8 cellular contexts compared by ENCODE assay signal in genomic region chr5:100535060-100536005, GRCh38. TPM values are rescaled to one million over a fixed set of nuclear protein-coding genes. Genes with fewer than 3 reads are reported as not detected.
DNase-seq lines count a peak whose midpoint lies in the region; ATAC-seq and TF ChIP-seq lines count a peak whose summit lies in the region.

TSS of gene FAM174A (plus strand) at chr5:100535374. CDS start at chr5:100535531, 157 bp downstream.

- peaks cover 35% of the 10 kb centered on the region for H3K4me1 Mint-ChIP-seq in activated T-cell treated with anti-CD3 and anti-CD28 coated beads, Interleukin-2, amount 50 U/mL, for 72 hours (ENCODE audit: low read depth)

- intact Hi-C loops in esophagus muscularis mucosa (cut with DNase I) = no loop called here

- peaks cover 14 to 45% (median 37%) of the 10 kb centered on the region in 4 donors for H3K4me1 ChIP-seq in esophagus muscularis mucosa

- H3K4me3 Mint-ChIP-seq in activated T-cell treated with anti-CD3 and anti-CD28 coated beads, Interleukin-2, amount 50 U/mL, for 72 hours = peak within 1 kb of the TSS; percentile 97 to 99

- H3K9me3 ChIP-seq in esophagus muscularis mucosa = peaks cover 0 to 15% (median 5%) of the 10 kb centered on the region in 4 donors

- H3K36me3 ChIP-seq in esophagus muscularis mucosa = no peaks in the 10 kb centered on the region

- no peak for TF ChIP-seq POLR2A in esophagus muscularis mucosa (IDR thresholded peaks at IDR 0.05; ENCODE audit: low read depth)

- no peak for TF ChIP-seq CTCF in esophagus muscularis mucosa (IDR thresholded peaks at IDR 0.05)

- H3K4me3 ChIP-seq in esophagus muscularis mucosa = peak within 1 kb of the TSS; percentile 80 to 89 (median 84)

- DNase-seq in DMS153 treated with DMSO at 0.1 percent for 48 hours (lab: John Stamatoyannopoulos, UW; ENCODE audit: unreplicated experiment) = peak; percentile 63
- peak; percentile 95 for DNase-seq in KBM-7
- peak; percentile 94 for DNase-seq in activated T-cell treated with anti-CD3 and anti-CD28 coated beads, Interleukin-2, amount 50 U/mL, for 72 hours
- peak; percentile 98 for DNase-seq in esophagus muscularis mucosa (ENCODE audit: extremely low spot score)
- peak; percentile 99 for DNase-seq in myocyte (ENCODE audit: low read depth)
- DNase-seq in stimulated activated CD8-positive, alpha-beta memory T cell treated with anti-CD3 and anti-CD28 coated beads, Interleukin-7, amount 100 ng/mL, for 48 hours (ENCODE audit: extremely low read depth in 1 of 2, low read depth in 1 of 2) = peak; percentile 74 to 89

- peaks cover 12 to 13% of the 10 kb centered on the region in 2 donors for H3K9me3 Mint-ChIP-seq in activated T-cell treated with anti-CD3 and anti-CD28 coated beads, Interleukin-2, amount 50 U/mL, for 72 hours

- H3K36me3 Mint-ChIP-seq in activated T-cell treated with anti-CD3 and anti-CD28 coated beads, Interleukin-2, amount 50 U/mL, for 72 hours (ENCODE audit: insufficient read depth in 2 of 2) = peaks cover 12 to 20% of the 10 kb centered on the region in 2 donors

- H3K27me3 ChIP-seq in esophagus muscularis mucosa = no peaks in the 10 kb centered on the region

- H3K27ac ChIP-seq in esophagus muscularis mucosa (replicated peaks in 1 of 4) = peak within 1 kb of the TSS; percentile 86 to 93 (median 91)

- TF ChIP-seq EP300 in esophagus muscularis mucosa (IDR thresholded peaks at IDR 0.05) = peak; percentile 6

- ATAC-seq in GM21717 (IDR thresholded peaks at IDR 0.05; ENCODE audit: unreplicated experiment) = peak; percentile 98
- peak; percentile 97 to 98 for ATAC-seq in activated T-cell treated with anti-CD3 and anti-CD28 coated beads, Interleukin-2, amount 50 U/mL, for 72 hours (replicated peaks in 1 of 2)

- peak within 1 kb of the TSS; percentile 92 for H3K27ac Mint-ChIP-seq in activated T-cell treated with anti-CD3 and anti-CD28 coated beads, Interleukin-2, amount 50 U/mL, for 72 hours

- in situ Hi-C loops in KBM-7 (cut with MboI; ENCODE audit: low pct_unique_long_range_greater_than_20kb, low sequenced_read_pairs) = no loop called here

- H3K27me3 Mint-ChIP-seq in activated T-cell treated with anti-CD3 and anti-CD28 coated beads, Interleukin-2, amount 50 U/mL, for 72 hours (ENCODE audit: low read depth) = no peaks in the 10 kb centered on the region

- under 1% methylated on average over 18 of the region's 62 CpGs for WGBS in esophagus muscularis mucosa

TF ChIP-seq in PFSK-1, 5 proteins besides CTCF, POLR2A, EP300 and RAD21:
- TF ChIP-seq FOXP2 (optimal IDR thresholded peaks at IDR 0.05; ENCODE audit: borderline replicate concordance, extremely low read depth, extremely low read length, insufficient read depth) = peak; percentile 41
- TF ChIP-seq TAF1 (IDR thresholded peaks at IDR 0.05; ENCODE audit: borderline replicate concordance, insufficient read depth, low read length) = peak; percentile 82; the same call in 1 of the 2 replicates
- TF ChIP-seq SIN3A (IDR thresholded peaks at IDR 0.05; ENCODE audit: borderline replicate concordance, insufficient read depth, low read length) = peak; percentile 42; the same call in 1 of the 2 replicates
- no peak for TF ChIP-seq REST (IDR thresholded peaks at IDR 0.05; ENCODE audit: insufficient read depth in 1 of 2, low read depth in 2 of 2, low read length in 2 of 2)
- peak; percentile 86 for TF ChIP-seq POLR2AphosphoS5 (IDR thresholded peaks at IDR 0.05; ENCODE audit: low read depth, low read length)
TF ChIP-seq in PFSK-1: peak in this region for 4.

RNA-seq across cellular contexts. Expression of gene FAM174A, which starts in this region (rescaled TPM):
- 21.8 TPM for polyA plus RNA-seq in PFSK-1 (2012; ENCODE audit: insufficient read length, low read depth)
- total RNA-seq in activated T-cell treated with anti-CD3 and anti-CD28 coated beads, Interleukin-2, amount 50 U/mL, for 72 hours = 1 to 10 TPM; 6.3 to 7.8 TPM
- total RNA-seq in esophagus muscularis mucosa (10 to 100 TPM; 17.4 to 29.5 (median 28.8) TPM), myocyte (57.3 and 76.0 TPM in 2 replicates)
- 33.9 TPM for polyA plus RNA-seq in myocyte (2012)

Comparison
In these comparisons a context has a peak if more than half of its experiments do, and no peak if none do; other contexts are left out.
1. Peak in every context shown above with its lines: DNase-seq, ATAC-seq, H3K4me3 ChIP-seq and H3K27ac ChIP-seq.